ENCODE assay signal across 24 cellular contexts in the genomic region with DNA sequence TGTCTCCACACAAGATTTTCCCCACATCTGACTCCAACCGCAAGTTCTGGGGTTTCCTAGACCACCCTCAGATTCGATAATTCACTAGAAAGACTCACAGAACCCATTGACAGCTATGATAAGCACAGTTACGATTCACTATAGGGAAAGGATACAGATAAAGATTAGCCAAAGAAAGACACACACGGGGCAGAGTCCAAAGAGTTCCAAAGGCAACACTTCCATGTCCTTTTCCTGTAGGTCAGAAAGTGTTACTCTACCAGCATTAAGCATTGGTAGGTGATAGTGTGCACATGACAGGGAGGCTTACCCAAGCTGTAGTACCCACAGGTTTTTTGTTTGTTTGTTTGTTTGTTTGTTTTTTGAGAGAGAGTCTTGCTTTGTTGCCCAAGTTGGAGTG. TPM values are rescaled to one million over a fixed set of nuclear protein-coding genes. Genes with fewer than 3 reads are reported as not detected.
DNase-seq lines count a peak whose midpoint lies in the region; ATAC-seq, FAIRE-seq and TF ChIP-seq lines count a peak whose summit lies in the region.
"Had no signal": no experiment of that assay in that cellular context is flagged by ENCODE, and none has a peak within 500 bp of the region (broad histone marks: within the 10 kb centered on the region; RNA-seq: fewer than 3 reads in every experiment).

No MANE protein-coding gene starts in this region.

- TF ChIP-seq EP300 in HepG2 (IDR thresholded peaks at IDR 0.05; ENCODE audit: low read depth in 2 of 2, low read length in 2 of 2): no peak
- no peak for TF ChIP-seq EP300 in HepG2 (CRISPR knock-in tag; IDR thresholded peaks at IDR 0.05; ENCODE audit: borderline replicate concordance)

- peak overlapping the region; percentile 78 for H2BK20ac ChIP-seq in IMR-90 (ENCODE audit: low read depth, low read length)

- H3K4me2 ChIP-seq in IMR-90 (ENCODE audit: low read depth, low read length) (no peak overlapping the region), HepG2 (ENCODE audit: low read depth, low read length) (no peak overlapping the region)

- no peak overlapping the region for H3K4me3 Mint-ChIP-seq in chondrocyte (ENCODE audit: unreplicated experiment)
- H3K4me3 Mint-ChIP-seq: B cell; CD8-positive, alpha-beta T cell had no signal

- H2BK5ac ChIP-seq in IMR-90 (ENCODE audit: low read depth, low read length, poor library complexity, severe bottlenecking): peak overlapping the region; percentile 67

- FAIRE-seq in HepG2 (lab: Jason Lieb, UNC): no peak
- FAIRE-seq: GM12891, K562 had no signal

- BruUV-seq in IMR-90 (replicated peaks; lab: Mats Ljungman, UMichigan) (no TSS peak), HepG2 (replicated peaks; lab: Mats Ljungman, UMichigan) (no TSS peak)

- TF ChIP-seq CTCF in IMR-90 (conservative IDR thresholded peaks at IDR 0.05; ENCODE audit: low read depth, low read length) (no peak), chondrocyte (IDR thresholded peaks at IDR 0.05) (no peak), HepG2 (CRISPR knock-in tag; IDR thresholded peaks at IDR 0.05) (no peak)

- peak overlapping the region; percentile 48 for H4K91ac ChIP-seq in IMR-90 (ENCODE audit: insufficient read depth, low read depth, low read length)

- peak overlapping the region; percentile 31; the same call in 1 of the 2 replicates for H3K18ac ChIP-seq in IMR-90 (ENCODE audit: low read depth, low read length)

- H2AK9ac ChIP-seq in IMR-90 (replicated peaks; ENCODE audit: low read depth, low read length, poor library complexity): no peak overlapping the region

- peak overlapping the region; percentile 61; the same call in 1 of the 3 replicates for H2BK15ac ChIP-seq in IMR-90 (ENCODE audit: low read depth, low read length)

- peak overlapping the region; percentile 40; the same call in 1 of the 2 replicates for H3K23ac ChIP-seq in IMR-90 (ENCODE audit: low read depth, low read length)

- TF ChIP-seq POLR2A in IMR-90 (IDR thresholded peaks at IDR 0.05; ENCODE audit: low read depth, low read length) (no peak), HepG2 (IDR thresholded peaks at IDR 0.05; ENCODE audit: insufficient read depth in 1 of 2, low read depth in 2 of 2, low read length in 2 of 2) (no peak)

- peak overlapping the region; percentile 22 for H3K27ac Mint-ChIP-seq in chondrocyte (ENCODE audit: unreplicated experiment)
- H3K27ac Mint-ChIP-seq: B cell; CD8-positive, alpha-beta T cell had no signal

- peak overlapping the region; percentile 54; the same call in 1 of the 2 replicates for H2AK5ac ChIP-seq in IMR-90 (ENCODE audit: low read depth, low read length)

- no peaks in the 10 kb centered on the region for H3K9me3 ChIP-seq in IMR-90 (ENCODE audit: control insufficient read depth, insufficient read depth, low read length)
- H3K9me3 ChIP-seq in HepG2 (ENCODE audit: low read length): no peaks in the 10 kb centered on the region
- no peaks in the 10 kb centered on the region for H3K9me3 ChIP-seq in subcutaneous abdominal adipose tissue (ENCODE audit: control insufficient read depth in 5 of 5, low read length in 5 of 5)

- H3K36me3 ChIP-seq in IMR-90 (ENCODE audit: control insufficient read depth, insufficient read depth, low read length) (no peaks in the 10 kb centered on the region), HepG2 (replicated peaks in 1 of 2; ENCODE audit: control insufficient read depth in 1 of 2, insufficient read depth in 2 of 2, low read length in 2 of 2) (peaks cover 0 to 10% of the 10 kb centered on the region in 2 experiments; a peak in 2 of 5 replicates), subcutaneous abdominal adipose tissue (ENCODE audit: control insufficient read depth in 5 of 5, insufficient read depth in 5 of 5, low read length in 5 of 5) (peaks cover 6 to 28% (median 10%) of the 10 kb centered on the region in 5 donors)

- TF ChIP-seq RAD21 in IMR-90 (IDR thresholded peaks at IDR 0.05; ENCODE audit: low read length) (no peak), HepG2 (CRISPR knock-in tag; IDR thresholded peaks at IDR 0.05) (no peak)

- in situ Hi-C loops in IMR-90 (cut with MboI; ENCODE audit: low sequenced_read_pairs) (no loop called here), HepG2 (cut with HindIII; ENCODE audit: extremely low pct_ligation_motif_present, low pct_unique_long_range_greater_than_20kb) (no loop called here)

- dilution Hi-C loops in IMR-90 (cut with HindIII; ENCODE audit: low sequenced_read_pairs, unreplicated experiment): no loop called here

- H3K27me3 ChIP-seq in IMR-90 (ENCODE audit: control insufficient read depth, insufficient read depth, low read length): no peaks in the 10 kb centered on the region
- no peaks in the 10 kb centered on the region for H3K27me3 ChIP-seq in HepG2 (ENCODE audit: control insufficient read depth in 1 of 2, insufficient read depth in 2 of 2, low read length in 2 of 2)
- H3K27me3 ChIP-seq in subcutaneous abdominal adipose tissue (ENCODE audit: control insufficient read depth in 5 of 5, insufficient read depth in 4 of 5, low read length in 5 of 5): no peaks in the 10 kb centered on the region

- H2BK120ac ChIP-seq in IMR-90 (ENCODE audit: low read depth, low read length): peak overlapping the region; percentile 57; the same call in 1 of the 2 replicates

- H3K4ac ChIP-seq in IMR-90 (ENCODE audit: low read depth, low read length): peak overlapping the region; percentile 76

- no peak overlapping the region for H3K9ac ChIP-seq in IMR-90 (ENCODE audit: low read depth, low read length)
- H3K9ac ChIP-seq in HepG2 (ENCODE audit: insufficient read depth, low read depth, low read length): no peak overlapping the region
- H3K9ac ChIP-seq in subcutaneous abdominal adipose tissue (ENCODE audit: low read length in 5 of 5): no peak overlapping the region

- POLR2A ChIA-PET in IMR-90 (lab: Charles Lee; ENCODE audit: unreplicated experiment): no interaction called here
- POLR2A ChIA-PET in HepG2 (lab: Yijun Ruan, JAX): no interaction called here

- H3K9me1 ChIP-seq in IMR-90 (ENCODE audit: insufficient read depth, low read length): peaks cover 9% of the 10 kb centered on the region; the same call in 1 of the 2 replicates

- H4K20me1 ChIP-seq in IMR-90 (ENCODE audit: insufficient read depth, low read length) (no peaks in the 10 kb centered on the region), HepG2 (ENCODE audit: insufficient read depth, low read length) (no peaks in the 10 kb centered on the region)

- peaks cover 0 to 22% of the 10 kb centered on the region in 2 experiments; a peak in 2 of 4 replicates for H3K79me1 ChIP-seq in IMR-90 (ENCODE audit: low read depth in 1 of 2, low read length in 2 of 2)

- H3K27ac ChIP-seq in IMR-90 (ENCODE audit: insufficient read depth, low read length): no peak overlapping the region
- H3K27ac ChIP-seq in HepG2 (ENCODE audit: extremely low read length, insufficient read depth, low read length): no peak overlapping the region
- H3K27ac ChIP-seq in subcutaneous abdominal adipose tissue (ENCODE audit: low read depth, low read length): peak overlapping the region; percentile 84
- H3K27ac ChIP-seq: C4-2B had no signal

- no peaks in the 10 kb centered on the region for H3K9me3 Mint-ChIP-seq in chondrocyte (ENCODE audit: low read depth)
- H3K9me3 Mint-ChIP-seq: CD8-positive, alpha-beta T cell had no signal

- no peak overlapping the region for H3K56ac ChIP-seq in IMR-90 (ENCODE audit: extremely low read depth, insufficient read depth, low read length)

- CTCF ChIA-PET in IMR-90 (lab: Yijun Ruan, JAX) (no interaction called here), HepG2 (lab: Yijun Ruan, JAX; ENCODE audit: low intra/inter-chr PET ratio, low total read pairs) (no interaction called here)

- H3K4me1 Mint-ChIP-seq in chondrocyte (ENCODE audit: low read depth): peaks cover 70% of the 10 kb centered on the region

- peak overlapping the region in 1 of 2 experiments; percentile 22; a peak in 2 of 4 replicates for H4K8ac ChIP-seq in IMR-90 (ENCODE audit: low read depth in 2 of 2, low read length in 2 of 2)

- intact Hi-C loops in IMR-90 (cut with micrococcal nuclease) (loop anchor here (1.0 kb wide), 1 partner anchor 40 kb away; no protein-coding TSS in a partner anchor), HepG2 (cut with micrococcal nuclease; ENCODE audit: unreplicated experiment) (loop anchor here (5.0 kb wide), 1 partner anchor 45 kb away; no protein-coding TSS in a partner anchor)

- H3K36me3 Mint-ChIP-seq in chondrocyte (ENCODE audit: low read depth): peaks cover 22% of the 10 kb centered on the region
- H3K36me3 Mint-ChIP-seq: CD8-positive, alpha-beta T cell had no signal

- ATAC-seq in IMR-90 (ENCODE audit: low read depth) (no peak), HepG2 (peak; percentile 71), esophagus mucosa (no peak)
- ATAC-seq: CD8-positive, alpha-beta T cell; K562; PC-3; Right ventricle myocardium inferior had no signal

- H3K4me1 ChIP-seq in IMR-90 (ENCODE audit: control insufficient read depth, insufficient read depth, low read length): peaks cover 17% of the 10 kb centered on the region
- H3K4me1 ChIP-seq in HepG2 (ENCODE audit: insufficient read depth, low read length): peaks cover 23% of the 10 kb centered on the region
- H3K4me1 ChIP-seq in subcutaneous abdominal adipose tissue (ENCODE audit: control insufficient read depth in 5 of 5, insufficient read depth in 5 of 5, low read length in 5 of 5): peaks cover 3 to 58% (median 37%) of the 10 kb centered on the region in 5 donors

- H3K4me3 ChIP-seq in IMR-90 (ENCODE audit: insufficient read depth, low read depth, low read length) (no peak overlapping the region), HepG2 (replicated peaks in 1 of 3; ENCODE audit: insufficient read depth in 1 of 3, low read depth in 2 of 3, low read length in 3 of 3) (no peak overlapping the region), subcutaneous abdominal adipose tissue (ENCODE audit: low read depth in 1 of 5, low read length in 5 of 5) (no peak overlapping the region)
- H3K4me3 ChIP-seq: K562 had no signal

- H4K5ac ChIP-seq in IMR-90 (ENCODE audit: low read depth, low read length): peak overlapping the region; percentile 44; the same call in 1 of the 2 replicates

- H3K79me2 ChIP-seq in HepG2 (ENCODE audit: insufficient read depth, low read length): no peaks in the 10 kb centered on the region

- no CpG with 5 or more reads among the region's 4 CpGs for WGBS in IMR-90 (ENCODE audit: extremely low coverage in 2 of 2, insufficient read length in 1 of 2), 2 experiments
- 78% methylated on average over 4 of the region's 4 CpGs for WGBS in HepG2 (ENCODE audit: low lambda C conversion rate)

- H3K14ac ChIP-seq in IMR-90 (replicated peaks; ENCODE audit: low read depth, low read length): peak overlapping the region; percentile 71; the same call in 1 of the 2 replicates

- DNase-seq in IMR-90 (no peak), chondrocyte (ENCODE audit: low spot score) (no peak), HepG2 (ENCODE audit: low spot score) (no peak), COLO829 (ENCODE audit: low spot score) (no peak), NCI-H1417 treated with DMSO at 0.1 percent for 48 hours (lab: John Stamatoyannopoulos, UW) (no peak)
- DNase-seq: CD8-positive, alpha-beta T cell; DMS79 treated with DMSO at 0.1 percent for 48 hours; GF-D8; Kasumi-1; NCI-H1105 treated with DMSO at 0.1 percent for 48 hours; NCI-H1694; NCI-H2029 treated with DMSO at 0.1 percent for 48 hours; NCI-H446 treated with DMSO at 0.1 percent for 48 hours; NCI-H526; NK-92 treated with Interleukin-12 subunit alpha and Interleukin-12 subunit beta, amount 100 ng/mL, for 24 hours; PC-3 had no signal

- no peaks in the 10 kb centered on the region for H3K27me3 Mint-ChIP-seq in chondrocyte (ENCODE audit: low read depth)
- H3K27me3 Mint-ChIP-seq: B cell had no signal

- H2AFZ ChIP-seq in IMR-90 (replicated peaks; ENCODE audit: low read length, poor library complexity): no peak overlapping the region
- H2AFZ ChIP-seq in HepG2 (ENCODE audit: low read length): no peak overlapping the region

RNA-seq across cellular contexts. Expression of gene PHLDB2, which starts 48.1 kb away (rescaled TPM):
- total RNA-seq in IMR-90 (2012; rRNA removed) (27.2 and 28.7 TPM in 2 replicates), chondrocyte (70.3 to 138 TPM (median 133 TPM) in 3 replicates), HepG2 (2016; rRNA removed; fragmentation: Illumina TruSeq; extraction: Trizol) (21.5 and 23.6 TPM in 2 replicates), esophagus mucosa (22.2 TPM)
- polyA plus RNA-seq in IMR-90 (2012; rRNA removed) (8.0 and 10.6 TPM in 2 replicates), HepG2 (2011; rRNA removed) (8.4 and 8.7 TPM in 2 replicates)
- polyA plus RNA-seq in IMR-90 (2012; cell fraction: cytosol; rRNA removed): 2.4 and 2.9 TPM in 2 replicates
- polyA plus RNA-seq in IMR-90 (2012; cell fraction: nucleus; rRNA removed; ENCODE audit: low replicate concordance): 4.0 and 19.6 TPM in 2 replicates
- total RNA-seq in HepG2 (2016; cell fraction: cytosol; rRNA removed; fragmentation: Illumina TruSeq; extraction: Trizol; ENCODE audit: low read depth): 6.9 and 8.0 TPM in 2 replicates
- total RNA-seq in HepG2 (2016; cell fraction: insoluble cytoplasmic fraction; rRNA removed; fragmentation: Illumina TruSeq; extraction: Trizol): 21.0 and 22.1 TPM in 2 replicates
- 7.5 and 8.6 TPM in 2 replicates for total RNA-seq in HepG2 (2016; cell fraction: membrane; rRNA removed; fragmentation: Illumina TruSeq; extraction: Trizol)
- total RNA-seq in HepG2 (2016; cell fraction: nucleus; rRNA removed; fragmentation: Illumina TruSeq; extraction: Trizol): 47.1 and 49.2 TPM in 2 replicates
- polyA plus RNA-seq in HepG2 (2011; cell fraction: cytosol; rRNA removed): 4.0 and 4.6 TPM in 2 replicates
- polyA plus RNA-seq in HepG2 (2011; cell fraction: nucleus; rRNA removed): 16.3 and 16.8 TPM in 2 replicates
- polyA plus RNA-seq in HepG2 (2012): 8.4 and 12.0 TPM in 2 replicates
- polyA plus RNA-seq in HepG2 (2016; cell fraction: cytosol; fragmentation: Illumina TruSeq; extraction: Trizol; ENCODE audit: low read depth): 0.75 and 0.92 TPM in 2 replicates
- polyA plus RNA-seq in HepG2 (2016; cell fraction: insoluble cytoplasmic fraction; fragmentation: Illumina TruSeq; extraction: Trizol; ENCODE audit: low read depth): 17.4 and 18.0 TPM in 2 replicates
- 2.9 and 3.1 TPM in 2 replicates for polyA plus RNA-seq in HepG2 (2016; cell fraction: membrane; fragmentation: Illumina TruSeq; extraction: Trizol; ENCODE audit: low read depth)
- 34.5 and 36.8 TPM in 2 replicates for polyA plus RNA-seq in HepG2 (2016; cell fraction: nucleus; fragmentation: Illumina TruSeq; extraction: Trizol; ENCODE audit: insufficient read depth, low read depth)
- 27.7 and 69.1 TPM in 2 replicates for polyA minus RNA-seq in HepG2 (2011; rRNA and poly(A)+ RNA removed; ENCODE audit: low replicate concordance)
- 12.6 and 13.0 TPM in 2 replicates for polyA minus RNA-seq in HepG2 (2011; cell fraction: cytosol; rRNA and poly(A)+ RNA removed)
- 99.5 and 104 TPM in 2 replicates for polyA minus RNA-seq in HepG2 (2011; cell fraction: nucleus; rRNA and poly(A)+ RNA removed)
- total RNA-seq: HT-29 had no signal
- polyA plus RNA-seq: K562 had no signal
